Comparison of ENCODE assay signal across 18 cellular contexts in genomic region chr1:154589780-154590179, GRCh38. TPM values are rescaled to one million over a fixed set of nuclear protein-coding genes. Genes with fewer than 3 reads are reported as not detected.
DNase-seq lines count a peak whose midpoint lies in the region; ATAC-seq and TF ChIP-seq lines count a peak whose summit lies in the region.
"Had no signal": no experiment of that assay in that cellular context is flagged by ENCODE, and none has a peak within 500 bp of the region (broad histone marks: within the 10 kb centered on the region; RNA-seq: fewer than 3 reads in every experiment).

No MANE protein-coding gene starts in this region.

- peaks cover 81% of the 10 kb centered on the region for H3K36me3 Mint-ChIP-seq in activated naive CD8-positive, alpha-beta T cell treated with anti-CD3 and anti-CD28 coated beads, Interleukin-2, amount 50 U/mL, for 24 hours (ENCODE audit: low read depth)
- peaks cover 68% of the 10 kb centered on the region for H3K36me3 Mint-ChIP-seq in mesothelial cell of epicardium

- H3K27ac Mint-ChIP-seq in activated naive CD8-positive, alpha-beta T cell treated with anti-CD3 and anti-CD28 coated beads, Interleukin-2, amount 50 U/mL, for 24 hours, result peak overlapping the region; percentile 72
- no peak overlapping the region for H3K27ac Mint-ChIP-seq in mesothelial cell of epicardium
- H3K27ac Mint-ChIP-seq: B cell; CD4-positive, alpha-beta T cell had no signal

- peaks cover 9% of the 10 kb centered on the region for H3K4me1 Mint-ChIP-seq in activated naive CD8-positive, alpha-beta T cell treated with anti-CD3 and anti-CD28 coated beads, Interleukin-2, amount 50 U/mL, for 24 hours
- no peaks in the 10 kb centered on the region for H3K4me1 Mint-ChIP-seq in mesothelial cell of epicardium

- DNase-seq in ELR (ENCODE audit: low read depth) (peak; percentile 19), myocyte (ENCODE audit: low read depth) (peak; percentile 32), SIG-M5 treated with dmso at 0.1 percent for 504 hours (lab: John Stamatoyannopoulos, UW; ENCODE audit: unreplicated experiment) (no peak), mesothelial cell of epicardium (ENCODE audit: low spot score in 2 of 2, unreplicated experiment in 2 of 2) (no peak)
- no peak for DNase-seq in activated naive CD8-positive, alpha-beta T cell treated with anti-CD3 and anti-CD28 coated beads, Interleukin-2, amount 50 U/mL, for 24 hours
- DNase-seq: CD4-positive, alpha-beta T cell; DMS79 treated with DMSO at 0.1 percent for 48 hours; GDM1; MG63; NCI-H1105; NCI-H187; NCI-H2171; NCI-H446 treated with DMSO at 0.1 percent for 48 hours; NCI-H774 had no signal

- peak; percentile 64 for ATAC-seq in activated naive CD8-positive, alpha-beta T cell treated with anti-CD3 and anti-CD28 coated beads, Interleukin-2, amount 50 U/mL, for 24 hours
- ATAC-seq in GM18909 (IDR thresholded peaks at IDR 0.05; ENCODE audit: poor library complexity, unreplicated experiment), result no peak
- ATAC-seq: Right ventricle myocardium inferior had no signal

- TF ChIP-seq POLR2A in GM19193 (IDR thresholded peaks at IDR 0.05; ENCODE audit: extremely low read depth, insufficient read depth, insufficient read length), result peak; percentile 33

- no peaks in the 10 kb centered on the region for H3K27me3 Mint-ChIP-seq in activated naive CD8-positive, alpha-beta T cell treated with anti-CD3 and anti-CD28 coated beads, Interleukin-2, amount 50 U/mL, for 24 hours
- no peaks in the 10 kb centered on the region for H3K27me3 Mint-ChIP-seq in mesothelial cell of epicardium (ENCODE audit: low read depth)
- H3K27me3 Mint-ChIP-seq: B cell; CD4-positive, alpha-beta T cell had no signal

- no peak overlapping the region for H3K4me3 Mint-ChIP-seq in activated naive CD8-positive, alpha-beta T cell treated with anti-CD3 and anti-CD28 coated beads, Interleukin-2, amount 50 U/mL, for 24 hours
- H3K4me3 Mint-ChIP-seq in mesothelial cell of epicardium, result no peak overlapping the region
- H3K4me3 Mint-ChIP-seq: B cell; CD4-positive, alpha-beta T cell had no signal

- no peaks in the 10 kb centered on the region for H3K9me3 Mint-ChIP-seq in activated naive CD8-positive, alpha-beta T cell treated with anti-CD3 and anti-CD28 coated beads, Interleukin-2, amount 50 U/mL, for 24 hours
- H3K9me3 Mint-ChIP-seq in mesothelial cell of epicardium, result no peaks in the 10 kb centered on the region
- H3K9me3 Mint-ChIP-seq: CD4-positive, alpha-beta T cell had no signal

- TF ChIP-seq CTCF in mesothelial cell of epicardium (IDR thresholded peaks at IDR 0.05; ENCODE audit: unreplicated experiment), result no peak

RNA-seq across cellular contexts. Expression of gene ADAR, which starts 18.2 kb away (rescaled TPM):
- total RNA-seq in myocyte (42.4 and 48.1 TPM in 2 replicates), mesothelial cell of epicardium (224 to 232 TPM (median 229 TPM) in 3 replicates)
- 44.2 TPM for polyA plus RNA-seq in myocyte (2012)

RNA-seq across cellular contexts. Expression of gene CHRNB2, which starts 22.2 kb away (rescaled TPM):
- 0.11 and 0.16 TPM in 2 replicates for total RNA-seq in myocyte
- 0.10 TPM for polyA plus RNA-seq in myocyte (2012)
- total RNA-seq in mesothelial cell of epicardium, result 0.31 to 0.58 TPM (median 0.45 TPM) in 3 replicates
- total RNA-seq: B cell; CD4-positive, alpha-beta T cell; Right ventricle myocardium inferior had no signal

RNA-seq across cellular contexts. Expression of gene UBE2Q1, which starts 31.3 kb away (rescaled TPM):
- total RNA-seq in myocyte (35.7 and 37.0 TPM in 2 replicates), mesothelial cell of epicardium (56.8 to 60.1 TPM (median 57.6 TPM) in 3 replicates)
- polyA plus RNA-seq in myocyte (2012), result 115 TPM

Comparison
In these comparisons a context has a peak if more than half of its experiments do, and no peak if none do; other contexts are left out.
1. DNase-seq: peak in ELR (single experiment) and myocyte (single experiment); none in activated naive CD8-positive, alpha-beta T cell treated with anti-CD3 and anti-CD28 coated beads, Interleukin-2, amount 50 U/mL, for 24 hours (single experiment), SIG-M5 treated with dmso at 0.1 percent for 504 hours (single experiment) and mesothelial cell of epicardium (0 of 2).